ENCODE assay signal across 38 cellular contexts in genomic region chr6:30087876-30088275, GRCh38. TPM values are rescaled to one million over a fixed set of nuclear protein-coding genes. Genes with fewer than 3 reads are reported as not detected.
"Had no signal": no experiment of that assay in that cellular context is flagged by ENCODE, and none has a peak within 500 bp of the region (broad histone marks: within the 10 kb centered on the region; RNA-seq: fewer than 3 reads in every experiment).

No MANE protein-coding gene starts in this region.

- DNase-seq: Karpas-422, Kasumi-1, KBM-7, KG1, MG63, MM.1S, MV-4-11, NCI-H1048, NCI-H1092, NCI-H1092 treated with DMSO at 0.1 percent for 48 hours, NCI-H1105, NCI-H1105 treated with DMSO at 0.1 percent for 48 hours, NCI-H1417, NCI-H1417 treated with DMSO at 0.1 percent for 48 hours, NCI-H1436, NCI-H1436 treated with DMSO at 0.1 percent for 48 hours, NCI-H146, NCI-H1694, NCI-H1694 treated with DMSO at 0.1 percent for 48 hours, NCI-H187, NCI-H187 treated with DMSO at 0.1 percent for 48 hours, NCI-H1930, NCI-H2029, NCI-H2029 treated with DMSO at 0.1 percent for 48 hours, NCI-H2081, NCI-H2081 treated with DMSO at 0.1 percent for 48 hours, NCI-H2107, NCI-H2171, NCI-H2171 treated with DMSO at 0.1 percent for 48 hours, NCI-H2227 treated with DMSO at 0.1 percent for 48 hours, NCI-H226, NCI-H345, NCI-H446, NCI-H446 treated with DMSO at 0.1 percent for 48 hours had no signal

- H3K27me3 ChIP-seq: MG63 had no signal

- H3K36me3 ChIP-seq: MG63 had no signal

- H3K4me3 ChIP-seq: MG63 had no signal

RNA-seq across cellular contexts. Expression of gene RNF39, which starts 12.3 kb away (rescaled TPM):
- total RNA-seq: LHCN-M2, NCI-H460 had no signal

RNA-seq across cellular contexts. Expression of gene TRIM31, which starts 25.0 kb away (rescaled TPM):
- total RNA-seq: LHCN-M2, M059J, MCF 10A, NCI-H460 had no signal

RNA-seq across cellular contexts. Expression of gene TRIM40, which starts 48.1 kb away (rescaled TPM):
- total RNA-seq: LHCN-M2, M059J, MCF 10A, NCI-H460 had no signal
